Comparison of ENCODE assay signal across 28 cellular contexts in genomic region chr4:93529692-93530091, GRCh38.
"Had no signal": no experiment of that assay in that cellular context is flagged by ENCODE, and none has a peak within 500 bp of the region (broad histone marks: within the 10 kb centered on the region; RNA-seq: fewer than 3 reads in every experiment).

No MANE protein-coding gene starts in this region.

- H3K4me3 Mint-ChIP-seq: naive thymus-derived CD4-positive, alpha-beta T cell; natural killer cell treated with Interleukin-12 subunit alpha and Interleukin-12 subunit beta and Interleukin-15 and Interleukin-18, amount 100 ng/mL, for 72 hours; neural crest cell; stimulated activated effector memory CD8-positive, alpha-beta T cell treated with anti-CD3 and anti-CD28 coated beads, Interleukin-12 subunit alpha, Interleukin-12 subunit beta, amount 100 ng/mL, for 72 hours; stimulated activated naive CD8-positive, alpha-beta T cell treated with anti-CD3 and anti-CD28 coated beads, Interleukin-15, amount 100 ng/mL, for 72 hours; type B pancreatic cell had no signal

- H3K27ac ChIP-seq: left ventricle myocardium inferior, pancreas, prostate gland, skin epidermis, tibial nerve, uterus had no signal

- H3K27ac Mint-ChIP-seq: naive thymus-derived CD4-positive, alpha-beta T cell; natural killer cell treated with Interleukin-12 subunit alpha and Interleukin-12 subunit beta and Interleukin-15 and Interleukin-18, amount 100 ng/mL, for 72 hours; stimulated activated effector memory CD8-positive, alpha-beta T cell treated with anti-CD3 and anti-CD28 coated beads, Interleukin-12 subunit alpha, Interleukin-12 subunit beta, amount 100 ng/mL, for 72 hours; stimulated activated naive CD8-positive, alpha-beta T cell treated with anti-CD3 and anti-CD28 coated beads, Interleukin-15, amount 100 ng/mL, for 72 hours; type B pancreatic cell had no signal

- H3K4me3 ChIP-seq: left ventricle myocardium inferior, lung, mucosa of descending colon, pancreas, prostate gland, skin epidermis, tibial nerve, uterus had no signal

- ATAC-seq: mucosa of descending colon; naive thymus-derived CD4-positive, alpha-beta T cell; natural killer cell treated with Interleukin-12 subunit alpha and Interleukin-12 subunit beta and Interleukin-15 and Interleukin-18, amount 100 ng/mL, for 72 hours; pancreas; right cardiac atrium; sciatic nerve; stimulated activated effector memory CD8-positive, alpha-beta T cell treated with anti-CD3 and anti-CD28 coated beads, Interleukin-12 subunit alpha, Interleukin-12 subunit beta, amount 100 ng/mL, for 72 hours; stimulated activated naive CD8-positive, alpha-beta T cell treated with anti-CD3 and anti-CD28 coated beads, Interleukin-15, amount 100 ng/mL, for 72 hours had no signal

- H3K9me3 ChIP-seq: left ventricle myocardium inferior, mucosa of descending colon, pancreas, prostate gland, tibial nerve, uterus had no signal

- H3K36me3 ChIP-seq: left ventricle myocardium inferior, pancreas, prostate gland, tibial nerve, uterus had no signal

- H3K27me3 ChIP-seq: pancreas, tibial nerve, uterus had no signal

- DNase-seq: hypothalamus; islet precursor cell; left ventricle myocardium inferior; midbrain; mucosa of descending colon; naive thymus-derived CD4-positive, alpha-beta T cell; nucleus accumbens; pancreas; posterior cingulate gyrus; retina; right cardiac atrium; stimulated activated CD4-positive, alpha-beta T cell treated with anti-CD3 and anti-CD28 coated beads, Interleukin-12 subunit alpha, Interleukin-12 subunit beta, amount 100 ng/mL, for 4 hours; stimulated activated CD4-positive, alpha-beta T cell treated with anti-CD3 and anti-CD28 coated beads, Interleukin-15, amount 100 ng/mL, for 24 hours; stimulated activated CD4-positive, alpha-beta T cell treated with anti-CD3 and anti-CD28 coated beads, Interleukin-2, amount 100 ng/mL, for 24 hours; stimulated activated CD4-positive, alpha-beta T cell treated with anti-CD3 and anti-CD28 coated beads, Interleukin-4, amount 100 ng/mL, for 24 hours; stimulated activated naive CD4-positive, alpha-beta T cell; stimulated activated naive CD8-positive, alpha-beta T cell treated with anti-CD3 and anti-CD28 coated beads, Interleukin-15, amount 100 ng/mL, for 72 hours; substantia nigra; uterus had no signal

- H3K4me1 Mint-ChIP-seq: naive thymus-derived CD4-positive, alpha-beta T cell; neural crest cell; stimulated activated effector memory CD8-positive, alpha-beta T cell treated with anti-CD3 and anti-CD28 coated beads, Interleukin-12 subunit alpha, Interleukin-12 subunit beta, amount 100 ng/mL, for 72 hours; stimulated activated naive CD8-positive, alpha-beta T cell treated with anti-CD3 and anti-CD28 coated beads, Interleukin-15, amount 100 ng/mL, for 72 hours had no signal

- H3K36me3 Mint-ChIP-seq: naive thymus-derived CD4-positive, alpha-beta T cell; natural killer cell treated with Interleukin-12 subunit alpha and Interleukin-12 subunit beta and Interleukin-15 and Interleukin-18, amount 100 ng/mL, for 72 hours; stimulated activated effector memory CD8-positive, alpha-beta T cell treated with anti-CD3 and anti-CD28 coated beads, Interleukin-12 subunit alpha, Interleukin-12 subunit beta, amount 100 ng/mL, for 72 hours; type B pancreatic cell had no signal

- H3K9me3 Mint-ChIP-seq: neural crest cell, type B pancreatic cell had no signal

- H3K27me3 Mint-ChIP-seq: naive thymus-derived CD4-positive, alpha-beta T cell; natural killer cell treated with Interleukin-12 subunit alpha and Interleukin-12 subunit beta and Interleukin-15 and Interleukin-18, amount 100 ng/mL, for 72 hours; stimulated activated naive CD8-positive, alpha-beta T cell treated with anti-CD3 and anti-CD28 coated beads, Interleukin-15, amount 100 ng/mL, for 72 hours; type B pancreatic cell had no signal
